ENCODE assay signal across 24 cellular contexts in genomic region chr12:71999795-72000194, GRCh38.
DNase-seq lines count a peak whose midpoint lies in the region; ATAC-seq and TF ChIP-seq lines count a peak whose summit lies in the region.
"Had no signal": no experiment of that assay in that cellular context is flagged by ENCODE, and none has a peak within 500 bp of the region (broad histone marks: within the 10 kb centered on the region; RNA-seq: fewer than 3 reads in every experiment).

No MANE protein-coding gene starts in this region.

- TF ChIP-seq CTCF in tibial artery (IDR thresholded peaks at IDR 0.05), result no peak
- TF ChIP-seq CTCF in stomach (IDR thresholded peaks at IDR 0.05), result no peak

- no peak for TF ChIP-seq EP300 in stomach (IDR thresholded peaks at IDR 0.05)

- WGBS in stomach, 5 donors, result 41 to 56% (median 50%) methylated on average over 1 of the region's 1 CpG

- ATAC-seq in GM19452 (IDR thresholded peaks at IDR 0.05; ENCODE audit: unreplicated experiment), result no peak
- ATAC-seq: GM12878; sciatic nerve; stimulated activated memory B cell treated with anti-CD40 and anti-IgM and Interleukin-4, amounts not matched to agents 10 μg/mL and 1 μg/mL and 100 μg/mL, for 72 hours had no signal

- intact Hi-C loops in tibial artery (cut with DNase I; ENCODE audit: low total_unique reads) (no loop called here), stomach (cut with DNase I; ENCODE audit: low total_unique reads) (no loop called here)

- H3K27me3 ChIP-seq in tibial artery (no peaks in the 10 kb centered on the region), stomach (no peaks in the 10 kb centered on the region)
- H3K27me3 ChIP-seq: ascending aorta; BLaER1 treated with 17β-estradiol and CSF1 and Interleukin-3, amounts not matched to agents 10 nM and 100 nM had no signal

- DNase-seq in A172 (ENCODE audit: low spot score) (peak; percentile 49), Daoy (ENCODE audit: low read depth) (peak; percentile 7), HT-29 (ENCODE audit: low spot score) (peak; percentile 9), astrocyte of the hippocampus (ENCODE audit: low read depth, low spot score) (peak; percentile 6), tibial artery (no peak), stomach (no peak), inferior parietal cortex (ENCODE audit: extremely low spot score) (no peak)
- DNase-seq: Calu3; DND-41; dorsolateral prefrontal cortex; hippocampal formation; KG1; left ventricle myocardium inferior; MV-4-11; NCI-H146; posterior cingulate gyrus; stimulated activated CD4-positive, alpha-beta T cell treated with anti-CD3 and anti-CD28 coated beads, Interleukin-4, amount 100 ng/mL, for 24 hours; WERI-Rb-1 had no signal

- H3K4me3 ChIP-seq in tibial artery (no peak overlapping the region), stomach (no peak overlapping the region)
- H3K4me3 ChIP-seq: ascending aorta; BLaER1 treated with 17β-estradiol and CSF1 and Interleukin-3, amounts not matched to agents 10 nM and 100 nM; dorsolateral prefrontal cortex; GM12878; left ventricle myocardium inferior had no signal

- H3K9me3 ChIP-seq in tibial artery (no peaks in the 10 kb centered on the region), stomach (no peaks in the 10 kb centered on the region)
- H3K9me3 ChIP-seq: ascending aorta; BLaER1 treated with 17β-estradiol and CSF1 and Interleukin-3, amounts not matched to agents 10 nM and 100 nM; left ventricle myocardium inferior had no signal

- H3K27ac ChIP-seq in tibial artery (no peak overlapping the region), stomach (no peak overlapping the region)
- H3K27ac ChIP-seq: ascending aorta; BLaER1 treated with 17β-estradiol and CSF1 and Interleukin-3, amounts not matched to agents 10 nM and 100 nM; dorsolateral prefrontal cortex; left ventricle myocardium inferior; WERI-Rb-1 had no signal

- H3K4me1 ChIP-seq in tibial artery (no peaks in the 10 kb centered on the region), stomach (no peaks in the 10 kb centered on the region)
- H3K4me1 ChIP-seq: ascending aorta; BLaER1 treated with 17β-estradiol and CSF1 and Interleukin-3, amounts not matched to agents 10 nM and 100 nM; left ventricle myocardium inferior had no signal

- H3K36me3 ChIP-seq in tibial artery (no peaks in the 10 kb centered on the region), stomach (no peaks in the 10 kb centered on the region)
- H3K36me3 ChIP-seq: ascending aorta; BLaER1 treated with 17β-estradiol and CSF1 and Interleukin-3, amounts not matched to agents 10 nM and 100 nM; left ventricle myocardium inferior; WERI-Rb-1 had no signal

- TF ChIP-seq POLR2A in stomach (IDR thresholded peaks at IDR 0.05), result no peak

Comparison
In these comparisons a context has a peak if more than half of its experiments do, and no peak if none do; other contexts are left out.
1. DNase-seq: peak in A172 (single experiment), Daoy (single experiment), HT-29 (single experiment) and astrocyte of the hippocampus (single experiment); none in tibial artery (0 of 2), stomach (single experiment) and inferior parietal cortex (single experiment).